12 cellular contexts compared by ENCODE assay signal in genomic region chr3:72906154-72906553, GRCh38. TPM values are rescaled to one million over a fixed set of nuclear protein-coding genes. Genes with fewer than 3 reads are reported as not detected.
DNase-seq lines count a peak whose midpoint lies in the region; TF ChIP-seq lines count a peak whose summit lies in the region.
"Had no signal": no experiment of that assay in that cellular context is flagged by ENCODE, and none has a peak within 500 bp of the region (broad histone marks: within the 10 kb centered on the region; RNA-seq: fewer than 3 reads in every experiment).

No MANE protein-coding gene starts in this region.

- H2BK12ac ChIP-seq in mesenchymal stem cell (ENCODE audit: low read length in 2 of 2), result no peak overlapping the region

- H2AK5ac ChIP-seq in mesenchymal stem cell (ENCODE audit: low read length, severe bottlenecking), result peak overlapping the region; percentile 61

- H3K14ac ChIP-seq in mesenchymal stem cell (ENCODE audit: low read length in 2 of 2), result peak overlapping the region in 1 of 2 experiments; percentile 58

- DNase-seq in H7 (peak; percentile 46), chondrocyte (ENCODE audit: low spot score) (no peak), mesenchymal stem cell (no peak), tibial artery (no peak), AG08396 (ENCODE audit: low spot score) (no peak), HT-29 (ENCODE audit: low spot score) (no peak), OCI-LY7 (ENCODE audit: low spot score) (no peak)
- DNase-seq: 8988T; CD4-positive, alpha-beta memory T cell; DMS79 had no signal

- no peak overlapping the region for H3K23ac ChIP-seq in mesenchymal stem cell (ENCODE audit: low read length in 2 of 2)

- no peak for TF ChIP-seq CTCF in chondrocyte (IDR thresholded peaks at IDR 0.05)
- TF ChIP-seq CTCF in tibial artery (IDR thresholded peaks at IDR 0.05), result no peak
- no peak for TF ChIP-seq CTCF in OCI-LY7 (conservative IDR thresholded peaks at IDR 0.05; ENCODE audit: low read length)

- H3K4me3 ChIP-seq in H7 (ENCODE audit: insufficient read depth, low read depth, low read length), result no peak overlapping the region
- no peak overlapping the region for H3K4me3 ChIP-seq in mesenchymal stem cell (ENCODE audit: insufficient read depth in 1 of 2, low read depth in 1 of 2, low read length in 2 of 2)
- no peak overlapping the region for H3K4me3 ChIP-seq in tibial artery
- H3K4me3 ChIP-seq in OCI-LY7 (ENCODE audit: low read depth, low read length, poor library complexity, severe bottlenecking), result no peak overlapping the region
- H3K4me3 ChIP-seq: BLaER1 treated with 17β-estradiol and CSF1 and Interleukin-3, amounts not matched to agents 10 nM and 100 nM had no signal

- H3K9me2 ChIP-seq in OCI-LY7 (ENCODE audit: insufficient read depth, low read length), result no peaks in the 10 kb centered on the region

- H3K27ac ChIP-seq in mesenchymal stem cell (ENCODE audit: low read length, poor library complexity, severe bottlenecking) (no peak overlapping the region), tibial artery (peak overlapping the region; percentile 61 to 75), OCI-LY7 (ENCODE audit: low read depth, low read length, poor library complexity, severe bottlenecking) (no peak overlapping the region)
- H3K27ac ChIP-seq: BLaER1 treated with 17β-estradiol and CSF1 and Interleukin-3, amounts not matched to agents 10 nM and 100 nM had no signal

- H3K79me2 ChIP-seq in OCI-LY7 (ENCODE audit: insufficient read depth, low read depth, low read length), result no peaks in the 10 kb centered on the region

- no TSS peak for BruUV-seq in OCI-LY7 (replicated peaks; lab: Mats Ljungman, UMichigan)

- no peak overlapping the region for H2BK15ac ChIP-seq in mesenchymal stem cell (ENCODE audit: low read depth, poor library complexity, severe bottlenecking)

- no peak overlapping the region for H3K4ac ChIP-seq in mesenchymal stem cell (ENCODE audit: low read depth in 1 of 2, low read length in 2 of 2)

- H3K4me2 ChIP-seq in mesenchymal stem cell (ENCODE audit: low read length, poor library complexity, severe bottlenecking) (no peak overlapping the region), OCI-LY7 (ENCODE audit: low read length) (no peak overlapping the region)
- H3K4me2 ChIP-seq: BLaER1 treated with 17β-estradiol and CSF1 and Interleukin-3, amounts not matched to agents 10 nM and 100 nM had no signal

- H2AFZ ChIP-seq in mesenchymal stem cell (ENCODE audit: low read depth, low read length) (no peak overlapping the region), OCI-LY7 (ENCODE audit: low read length) (no peak overlapping the region)

- no peaks in the 10 kb centered on the region for H4K20me1 ChIP-seq in OCI-LY7 (ENCODE audit: insufficient read depth, low read length)
- H4K20me1 ChIP-seq: BLaER1 treated with 17β-estradiol and CSF1 and Interleukin-3, amounts not matched to agents 10 nM and 100 nM had no signal

- H4K91ac ChIP-seq in mesenchymal stem cell (ENCODE audit: low read length), result no peak overlapping the region

- no peak overlapping the region for H3K9ac ChIP-seq in mesenchymal stem cell (ENCODE audit: low read length)
- H3K9ac ChIP-seq: BLaER1 treated with 17β-estradiol and CSF1 and Interleukin-3, amounts not matched to agents 10 nM and 100 nM had no signal

- H3K4me1 ChIP-seq in mesenchymal stem cell (ENCODE audit: control insufficient read depth, insufficient read depth, low read depth, low read length) (peaks cover 15% of the 10 kb centered on the region), tibial artery (peaks cover 0 to 71% (median 37%) of the 10 kb centered on the region in 4 donors), OCI-LY7 (ENCODE audit: insufficient read depth, low read length, poor library complexity, severe bottlenecking) (no peaks in the 10 kb centered on the region)
- H3K4me1 ChIP-seq: BLaER1 treated with 17β-estradiol and CSF1 and Interleukin-3, amounts not matched to agents 10 nM and 100 nM had no signal

- no peak overlapping the region for H2BK5ac ChIP-seq in mesenchymal stem cell (ENCODE audit: low read depth, low read length, poor library complexity, severe bottlenecking)

- H4K8ac ChIP-seq in mesenchymal stem cell (ENCODE audit: low read length), result no peak overlapping the region

- H3K27me3 Mint-ChIP-seq in chondrocyte (ENCODE audit: low read depth), result no peaks in the 10 kb centered on the region

- H3K79me1 ChIP-seq in mesenchymal stem cell (replicated peaks; ENCODE audit: low read length, poor library complexity, severe bottlenecking), result peaks cover 10% of the 10 kb centered on the region

- H3K27me3 ChIP-seq in H7 (ENCODE audit: control insufficient read depth, insufficient read depth, low read length) (no peaks in the 10 kb centered on the region), mesenchymal stem cell (ENCODE audit: control insufficient read depth in 1 of 2, insufficient read depth in 1 of 2, low read length in 2 of 2) (no peaks in the 10 kb centered on the region), tibial artery (no peaks in the 10 kb centered on the region)
- H3K27me3 ChIP-seq: BLaER1 treated with 17β-estradiol and CSF1 and Interleukin-3, amounts not matched to agents 10 nM and 100 nM had no signal

- H3K36me3 ChIP-seq in H7 (replicated peaks; ENCODE audit: control insufficient read depth, insufficient read depth, low read length) (no peaks in the 10 kb centered on the region), mesenchymal stem cell (ENCODE audit: control insufficient read depth in 1 of 2, insufficient read depth in 2 of 2, low read depth in 1 of 2, low read length in 2 of 2) (peaks cover 6 to 14% of the 10 kb centered on the region in 2 experiments), tibial artery (no peaks in the 10 kb centered on the region), OCI-LY7 (ENCODE audit: insufficient read depth, low read length) (no peaks in the 10 kb centered on the region)
- H3K36me3 ChIP-seq: BLaER1 treated with 17β-estradiol and CSF1 and Interleukin-3, amounts not matched to agents 10 nM and 100 nM had no signal

- peaks cover 12% of the 10 kb centered on the region for H3K36me3 Mint-ChIP-seq in chondrocyte (ENCODE audit: low read depth)
- H3K36me3 Mint-ChIP-seq: CD4-positive, alpha-beta memory T cell; IgD-negative memory B cell had no signal

- CTCF ChIA-PET in OCI-LY7 (lab: Charles Lee; ENCODE audit: unreplicated experiment), result no interaction called here

- peaks cover 74% of the 10 kb centered on the region for H3K4me1 Mint-ChIP-seq in chondrocyte (ENCODE audit: low read depth)
- H3K4me1 Mint-ChIP-seq: CD4-positive, alpha-beta memory T cell; IgD-negative memory B cell had no signal

- H3K4me3 Mint-ChIP-seq in chondrocyte (ENCODE audit: unreplicated experiment), result no peak overlapping the region
- H3K4me3 Mint-ChIP-seq: CD4-positive, alpha-beta memory T cell; IgD-negative memory B cell had no signal

- no peaks in the 10 kb centered on the region for H3K9me3 ChIP-seq in mesenchymal stem cell (ENCODE audit: control insufficient read depth, low read length)
- no peaks in the 10 kb centered on the region for H3K9me3 ChIP-seq in tibial artery
- no peaks in the 10 kb centered on the region for H3K9me3 ChIP-seq in OCI-LY7 (ENCODE audit: low read length)

- intact Hi-C loops in tibial artery (cut with DNase I; ENCODE audit: low total_unique reads), result no loop called here
- intact Hi-C loops in OCI-LY7 (cut with micrococcal nuclease; ENCODE audit: unreplicated experiment), result no loop called here

- H3K9me3 Mint-ChIP-seq in chondrocyte (ENCODE audit: low read depth), result peaks cover 4% of the 10 kb centered on the region
- H3K9me3 Mint-ChIP-seq: IgD-negative memory B cell had no signal

- H2BK120ac ChIP-seq in mesenchymal stem cell (ENCODE audit: low read depth, low read length), result no peak overlapping the region

- POLR2A ChIA-PET in OCI-LY7 (lab: Charles Lee), result interaction anchor here (0.5 to 1.1 kb wide), 4 partner anchors 14 to 60 kb away, joined by 3 to 4 read pairs (median 4); no protein-coding TSS in a partner anchor

- H3K27ac Mint-ChIP-seq in chondrocyte (ENCODE audit: unreplicated experiment), result peak overlapping the region; percentile 89
- H3K27ac Mint-ChIP-seq: CD4-positive, alpha-beta memory T cell; IgD-negative memory B cell had no signal

- WGBS in mesenchymal stem cell, result 92% methylated on average over 5 of the region's 6 CpGs

- H3K18ac ChIP-seq in mesenchymal stem cell (ENCODE audit: low read depth in 1 of 2, low read length in 2 of 2), result no peak overlapping the region

RNA-seq across cellular contexts. Expression of gene GXYLT2, which starts 18.3 kb away (rescaled TPM):
- 4.5 and 6.1 TPM in 2 replicates for total RNA-seq in H7 (2014; rRNA removed; shearing (Covaris generic))
- total RNA-seq in chondrocyte, result 93.0 to 140 TPM (median 99.3 TPM) in 3 replicates
- 9.0 TPM for polyA plus RNA-seq in mesenchymal stem cell (2013, experiment 1 of 2)
- polyA plus RNA-seq in mesenchymal stem cell (2013, experiment 2 of 2), result 9.1 TPM
- total RNA-seq in HT-29 (2014; rRNA removed; shearing (Covaris generic)), result not detected in 2 replicates
- total RNA-seq in OCI-LY7 (2014; rRNA removed; shearing (Covaris generic)), result not detected in 2 replicates
- total RNA-seq in OCI-LY7 (2022), result not detected in 2 replicates
- total RNA-seq: CD4-positive, alpha-beta memory T cell had no signal
- polyA plus RNA-seq: CD4-positive, alpha-beta memory T cell; IgD-negative memory B cell had no signal

RNA-seq across cellular contexts. Expression of gene SHQ1, which starts 57.9 kb away (rescaled TPM):
- total RNA-seq in H7 (2014; rRNA removed; shearing (Covaris generic)), result 21.7 and 22.5 TPM in 2 replicates
- total RNA-seq in chondrocyte (14.8 to 27.5 TPM (median 16.5 TPM) in 3 replicates), OCI-LY7 (2022) (34.9 and 35.5 TPM in 2 replicates)
- 8.9 TPM for polyA plus RNA-seq in mesenchymal stem cell (2013, experiment 1 of 2)
- polyA plus RNA-seq in mesenchymal stem cell (2013, experiment 2 of 2), result 8.9 TPM
- total RNA-seq in HT-29 (2014; rRNA removed; shearing (Covaris generic)), result 7.2 and 11.2 TPM in 2 replicates
- 19.7 and 24.3 TPM in 2 replicates for total RNA-seq in OCI-LY7 (2014; rRNA removed; shearing (Covaris generic))

Comparison
In these comparisons a context has a peak if more than half of its experiments do, and no peak if none do; other contexts are left out.
1. H3K27ac ChIP-seq: peak in tibial artery (2 of 2); none in mesenchymal stem cell (single experiment) and OCI-LY7 (single experiment).
2. RNA of gene GXYLT2, which starts 18.3 kb away (total RNA-seq): 93.0 to 140 TPM in chondrocyte; 4.5 to 6.1 TPM in H7, not detected in OCI-LY7 and not detected in HT-29; every median in the first group is over 10 times any median in the second.